In the genomic region with DNA sequence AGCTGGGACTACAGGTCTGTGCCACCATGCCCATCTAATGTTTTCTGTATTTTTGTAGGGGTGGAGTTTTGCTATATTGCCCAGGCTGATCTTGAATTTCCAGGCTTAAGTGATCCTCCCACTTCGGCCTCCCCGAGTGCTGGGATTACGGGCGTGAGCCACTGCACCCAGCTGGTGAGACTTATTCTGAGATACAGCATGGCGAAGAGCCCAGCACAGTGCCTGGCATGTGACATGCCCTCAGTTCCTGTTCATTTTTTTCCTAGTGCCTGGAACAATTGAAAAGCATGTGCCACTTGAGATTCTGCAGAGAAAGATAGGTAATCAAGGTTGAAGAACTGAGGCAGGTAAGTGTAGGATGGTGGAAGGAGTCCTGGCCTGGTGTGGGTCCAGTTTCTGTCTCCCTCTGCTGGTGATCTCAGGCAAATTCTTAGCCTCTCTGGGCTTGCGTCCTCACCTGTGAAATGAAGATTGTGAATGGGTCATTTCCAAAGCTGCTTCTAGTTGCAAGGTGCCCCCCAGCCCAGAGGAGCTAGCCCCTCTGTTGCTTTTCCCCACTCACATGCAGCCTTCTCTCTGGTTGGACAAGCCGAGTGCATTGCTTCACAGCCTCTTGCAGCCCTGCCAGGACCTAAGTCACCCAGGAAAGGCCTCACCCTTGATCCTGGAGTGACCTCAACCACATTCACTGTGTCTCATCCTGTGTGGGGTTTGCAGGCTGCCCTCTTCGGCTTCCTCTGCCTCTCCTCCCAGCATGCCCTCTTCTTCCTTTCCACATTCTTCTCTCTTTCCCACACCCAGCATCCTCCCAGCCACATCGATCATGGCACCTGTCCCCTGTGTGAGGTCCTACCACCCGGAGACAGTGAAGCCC, we compare ENCODE assay signal across 1 cellular context.
TF ChIP-seq lines count a peak whose summit lies in the region.

No MANE protein-coding gene starts in this region.

TF ChIP-seq in GM12891, 5 proteins besides CTCF, POLR2A, EP300 and RAD21 (continued from another document):
- no peak for TF ChIP-seq SPI1 (IDR thresholded peaks at IDR 0.05; ENCODE audit: low read depth, low read length)
